ENCODE assay signal across 8 cellular contexts in genomic region chr16:83356266-83356665, GRCh38.
DNase-seq lines count a peak whose midpoint lies in the region; ATAC-seq lines count a peak whose summit lies in the region.

No MANE protein-coding gene starts in this region.

- intact Hi-C loops in sciatic nerve (cut with DNase I) = no loop called here

- ATAC-seq in GM19467 (IDR thresholded peaks at IDR 0.05; ENCODE audit: unreplicated experiment) (peak; percentile 82), sciatic nerve (no peak), HG03108 (IDR thresholded peaks at IDR 0.05; ENCODE audit: unreplicated experiment) (no peak)

- DNase-seq in DMS153 treated with DMSO at 0.1 percent for 48 hours (lab: John Stamatoyannopoulos, UW; ENCODE audit: unreplicated experiment) = peak; percentile 76
- DNase-seq in MV-4-11 (lab: John Stamatoyannopoulos, UW) = peak; percentile 19
- peak; percentile 68 for DNase-seq in SW480 (ENCODE audit: low spot score)
- peak; percentile 50 for DNase-seq in germinal center (ENCODE audit: low spot score)
- DNase-seq in renal cortical epithelial cell (ENCODE audit: low read depth) = peak; percentile 61
- no peak for DNase-seq in sciatic nerve (ENCODE audit: low spot score)
